In genomic region chr11:114296979-114297372, GRCh38 we compare ENCODE assay signal across 12 cellular contexts. TPM values are rescaled to one million over a fixed set of nuclear protein-coding genes. Genes with fewer than 3 reads are reported as not detected.
A peak's percentile ranks its signal among the peaks of the same experiment; 100 is the strongest.
DNase-seq lines count a peak whose midpoint lies in the region; TF ChIP-seq lines count a peak whose summit lies in the region.
"Had no signal": no experiment of that assay in that cellular context is flagged by ENCODE, and none has a peak within 500 bp of the region (broad histone marks: within the 10 kb centered on the region; RNA-seq: fewer than 3 reads in every experiment).

No MANE protein-coding gene starts in this region.

- no peak for DNase-seq in AG04449 (ENCODE audit: low read depth, low spot score)
- peak; percentile 51 for DNase-seq in fibroblast of the aortic adventitia (ENCODE audit: low read depth)
- no peak for DNase-seq in retinal pigment epithelial cell (ENCODE audit: low read depth)
- DNase-seq in NCI-H1694 (lab: John Stamatoyannopoulos, UW): no peak
- DNase-seq in hypothalamus (lab: John Stamatoyannopoulos, UW): no peak
- DNase-seq in NCI-H1092 (lab: John Stamatoyannopoulos, UW): no peak
- DNase-seq in nephron progenitor cell: no peak
- DNase-seq: AML-193; caudate nucleus; midbrain; stimulated activated CD8-positive, alpha-beta memory T cell treated with anti-CD3 and anti-CD28 coated beads, Interleukin-4, amount 100 ng/mL, for 48 hours had no signal

- H3K4me1 Mint-ChIP-seq in nephron progenitor cell: peaks cover 12% of the 10 kb centered on the region

- H3K4me3 Mint-ChIP-seq in nephron progenitor cell: no peak overlapping the region

- CTCF ChIA-PET in AG04449 (lab: Yijun Ruan, JAX): interaction anchor here (1.0 kb wide), 1 partner anchor 13 kb away, joined by 3 read pairs; no protein-coding TSS in a partner anchor

- H3K36me3 Mint-ChIP-seq in nephron progenitor cell (ENCODE audit: low read depth): peaks cover 27% of the 10 kb centered on the region

- H3K27ac ChIP-seq in adipose tissue (ENCODE audit: low read depth, low read length): peak overlapping the region; percentile 97

- peaks cover 43% of the 10 kb centered on the region for H3K9me3 Mint-ChIP-seq in nephron progenitor cell

- TF ChIP-seq CTCF in AG04449 (IDR thresholded peaks at IDR 0.05; ENCODE audit: insufficient read depth, low read length, missing control alignments) (no peak), fibroblast of the aortic adventitia (IDR thresholded peaks at IDR 0.05; ENCODE audit: insufficient read depth, low read length) (no peak), retinal pigment epithelial cell (conservative IDR thresholded peaks at IDR 0.05; ENCODE audit: low read depth, low read length) (no peak), nephron progenitor cell (IDR thresholded peaks at IDR 0.05) (no peak)

- H3K27ac Mint-ChIP-seq in nephron progenitor cell: no peak overlapping the region

- POLR2A ChIA-PET in AG04449 (lab: Yijun Ruan, JAX): interaction anchor here (2.0 kb wide), 1 partner anchor 10 kb away, joined by 14 read pairs; no protein-coding TSS in a partner anchor

- peak overlapping the region; percentile 83 for H3K4me3 ChIP-seq in AG04449 (ENCODE audit: low read depth, low read length)
- peak overlapping the region; percentile 87 for H3K4me3 ChIP-seq in fibroblast of the aortic adventitia (ENCODE audit: low read depth, low read length)
- H3K4me3 ChIP-seq in retinal pigment epithelial cell (ENCODE audit: low read length): peak overlapping the region; percentile 39

- no peaks in the 10 kb centered on the region for H3K27me3 Mint-ChIP-seq in nephron progenitor cell (ENCODE audit: low read depth, poor library complexity)

RNA-seq across cellular contexts. Expression of gene NNMT, which starts 0.8 kb away (rescaled TPM):
- 1,000 to 10,000 TPM in 2 of 3 donors, 10 to 100 TPM in 1; 93.2 to 1,953 (median 1,163) TPM for polyA plus RNA-seq in adipose tissue
- total RNA-seq in fibroblast of the aortic adventitia (ENCODE audit: low replicate concordance): 178 and 2,246 TPM in 2 replicates
